8 cellular contexts compared by ENCODE assay signal in genomic region chr4:41256131-41256739, GRCh38. TPM values are rescaled to one million over a fixed set of nuclear protein-coding genes. Genes with fewer than 3 reads are reported as not detected.
DNase-seq lines count a peak whose midpoint lies in the region; ATAC-seq and TF ChIP-seq lines count a peak whose summit lies in the region.

No MANE protein-coding gene starts in this region.

- H3K27ac Mint-ChIP-seq in activated CD4-positive, alpha-beta memory T cell treated with anti-CD3 and anti-CD28 coated beads, Interleukin-2, amount 10 ng/mL, durations not matched to agents 7 days and 5 days: no peak overlapping the region
- no peak overlapping the region for H3K27ac Mint-ChIP-seq in natural killer cell treated with Interleukin-12 subunit alpha and Interleukin-12 subunit beta and Interleukin-15 and Interleukin-18, amount 100 ng/mL, for 72 hours

- no peaks in the 10 kb centered on the region for H3K9me3 Mint-ChIP-seq in activated CD4-positive, alpha-beta memory T cell treated with anti-CD3 and anti-CD28 coated beads, Interleukin-2, amount 10 ng/mL, durations not matched to agents 7 days and 5 days
- H3K9me3 Mint-ChIP-seq in natural killer cell treated with Interleukin-12 subunit alpha and Interleukin-12 subunit beta and Interleukin-15 and Interleukin-18, amount 100 ng/mL, for 72 hours: no peaks in the 10 kb centered on the region

- no peak overlapping the region for H3K4me3 Mint-ChIP-seq in activated CD4-positive, alpha-beta memory T cell treated with anti-CD3 and anti-CD28 coated beads, Interleukin-2, amount 10 ng/mL, durations not matched to agents 7 days and 5 days
- H3K4me3 Mint-ChIP-seq in natural killer cell treated with Interleukin-12 subunit alpha and Interleukin-12 subunit beta and Interleukin-15 and Interleukin-18, amount 100 ng/mL, for 72 hours: no peak overlapping the region

- CTCF ChIA-PET in activated CD4-positive, alpha-beta memory T cell treated with anti-CD3 and anti-CD28 coated beads, Interleukin-2, amount 10 ng/mL, durations not matched to agents 7 days and 5 days (lab: Charles Lee): no interaction called here

- no peak for TF ChIP-seq CTCF in omental fat pad (IDR thresholded peaks at IDR 0.05)

- POLR2A ChIA-PET in activated CD4-positive, alpha-beta memory T cell treated with anti-CD3 and anti-CD28 coated beads, Interleukin-2, amount 10 ng/mL, durations not matched to agents 7 days and 5 days (lab: Charles Lee): no interaction called here

- peaks cover 6% of the 10 kb centered on the region for H3K4me1 Mint-ChIP-seq in activated CD4-positive, alpha-beta memory T cell treated with anti-CD3 and anti-CD28 coated beads, Interleukin-2, amount 10 ng/mL, durations not matched to agents 7 days and 5 days
- H3K4me1 Mint-ChIP-seq in natural killer cell treated with Interleukin-12 subunit alpha and Interleukin-12 subunit beta and Interleukin-15 and Interleukin-18, amount 100 ng/mL, for 72 hours (ENCODE audit: low read depth in 2 of 2): peaks cover 0 to 5% of the 10 kb centered on the region in 2 donors

- H3K27me3 Mint-ChIP-seq in activated CD4-positive, alpha-beta memory T cell treated with anti-CD3 and anti-CD28 coated beads, Interleukin-2, amount 10 ng/mL, durations not matched to agents 7 days and 5 days: peaks cover 36% of the 10 kb centered on the region
- peaks cover 31 to 43% of the 10 kb centered on the region in 2 donors for H3K27me3 Mint-ChIP-seq in natural killer cell treated with Interleukin-12 subunit alpha and Interleukin-12 subunit beta and Interleukin-15 and Interleukin-18, amount 100 ng/mL, for 72 hours

- DNase-seq in DMS53 (lab: John Stamatoyannopoulos, UW) (peak; percentile 82), NCI-H1417 treated with DMSO at 0.1 percent for 48 hours (lab: John Stamatoyannopoulos, UW) (peak; percentile 23), dedifferentiated amniotic fluid mesenchymal stem cell (ENCODE audit: extremely low spot score) (peak; percentile 76), omental fat pad (ENCODE audit: low spot score) (no peak), SKM-1 treated with dmso at 0.1 percent for 144 hours (lab: John Stamatoyannopoulos, UW; ENCODE audit: unreplicated experiment) (no peak)
- DNase-seq in activated CD4-positive, alpha-beta memory T cell treated with anti-CD3 and anti-CD28 coated beads, Interleukin-2, amount 10 ng/mL, durations not matched to agents 7 days and 5 days: no peak
- no peak for DNase-seq in natural killer cell treated with Interleukin-12 subunit alpha and Interleukin-12 subunit beta and Interleukin-15 and Interleukin-18, amount 100 ng/mL, for 72 hours (ENCODE audit: low spot score)

- ATAC-seq in omental fat pad (ENCODE audit: low FRiP score) (peak; percentile 4), GM19035 (IDR thresholded peaks at IDR 0.05; ENCODE audit: unreplicated experiment) (no peak)
- ATAC-seq in natural killer cell treated with Interleukin-12 subunit alpha and Interleukin-12 subunit beta and Interleukin-15 and Interleukin-18, amount 100 ng/mL, for 72 hours: no peak

- H3K36me3 Mint-ChIP-seq in activated CD4-positive, alpha-beta memory T cell treated with anti-CD3 and anti-CD28 coated beads, Interleukin-2, amount 10 ng/mL, durations not matched to agents 7 days and 5 days (ENCODE audit: low read depth): no peaks in the 10 kb centered on the region
- peaks cover 7% of the 10 kb centered on the region for H3K36me3 Mint-ChIP-seq in natural killer cell treated with Interleukin-12 subunit alpha and Interleukin-12 subunit beta and Interleukin-15 and Interleukin-18, amount 100 ng/mL, for 72 hours

RNA-seq across cellular contexts. Expression of gene UCHL1, which starts 0.5 kb away (rescaled TPM):
- total RNA-seq in omental fat pad: 100 to 1,000 TPM in 3 of 4 donors, 10 to 100 TPM in 1; 15.3 to 205 (median 163) TPM
- total RNA-seq in activated CD4-positive, alpha-beta memory T cell treated with anti-CD3 and anti-CD28 coated beads, Interleukin-2, amount 10 ng/mL, durations not matched to agents 7 days and 5 days: not detected
- total RNA-seq in natural killer cell treated with Interleukin-12 subunit alpha and Interleukin-12 subunit beta and Interleukin-15 and Interleukin-18, amount 100 ng/mL, for 72 hours: 1 to 10 TPM; 1.9 to 2.7 TPM

RNA-seq across cellular contexts. Expression of gene APBB2, which starts 41.9 kb away (rescaled TPM):
- total RNA-seq in omental fat pad: 100 to 1,000 TPM in 2 of 4 donors, 10 to 100 TPM in 2; 76.6 to 138 (median 113) TPM
- 1 to 10 TPM in 1 of 2 experiments, under 1 TPM in 1; 0.75 to 1.3 TPM for total RNA-seq in activated CD4-positive, alpha-beta memory T cell treated with anti-CD3 and anti-CD28 coated beads, Interleukin-2, amount 10 ng/mL, durations not matched to agents 7 days and 5 days
- total RNA-seq in natural killer cell treated with Interleukin-12 subunit alpha and Interleukin-12 subunit beta and Interleukin-15 and Interleukin-18, amount 100 ng/mL, for 72 hours: 10 to 100 TPM; 18.7 to 31.9 TPM

Comparison
In these comparisons a context has a peak if more than half of its experiments do, and no peak if none do; other contexts are left out.
1. DNase-seq: peak in DMS53 (single experiment), NCI-H1417 treated with DMSO at 0.1 percent for 48 hours (single experiment) and dedifferentiated amniotic fluid mesenchymal stem cell (single experiment); none in omental fat pad (single experiment), SKM-1 treated with dmso at 0.1 percent for 144 hours (single experiment), activated CD4-positive, alpha-beta memory T cell treated with anti-CD3 and anti-CD28 coated beads, Interleukin-2, amount 10 ng/mL, durations not matched to agents 7 days and 5 days (single experiment) and natural killer cell treated with Interleukin-12 subunit alpha and Interleukin-12 subunit beta and Interleukin-15 and Interleukin-18, amount 100 ng/mL, for 72 hours (single experiment).
2. RNA of gene UCHL1, which starts 0.5 kb away (total RNA-seq): 15.3 to 205 TPM in omental fat pad; 1.9 to 2.7 TPM in natural killer cell treated with Interleukin-12 subunit alpha and Interleukin-12 subunit beta and Interleukin-15 and Interleukin-18, amount 100 ng/mL, for 72 hours and not detected in activated CD4-positive, alpha-beta memory T cell treated with anti-CD3 and anti-CD28 coated beads, Interleukin-2, amount 10 ng/mL, durations not matched to agents 7 days and 5 days; every median in the first group is over 4 times any median in the second.
3. RNA of gene APBB2, which starts 41.9 kb away (total RNA-seq): 76.6 to 138 TPM in omental fat pad and 18.7 to 31.9 TPM in natural killer cell treated with Interleukin-12 subunit alpha and Interleukin-12 subunit beta and Interleukin-15 and Interleukin-18, amount 100 ng/mL, for 72 hours; 0.75 to 1.3 TPM in activated CD4-positive, alpha-beta memory T cell treated with anti-CD3 and anti-CD28 coated beads, Interleukin-2, amount 10 ng/mL, durations not matched to agents 7 days and 5 days; every median in the first group is over 4 times any median in the second.